ENCODE assay signal across 11 cellular contexts in the genomic region with DNA sequence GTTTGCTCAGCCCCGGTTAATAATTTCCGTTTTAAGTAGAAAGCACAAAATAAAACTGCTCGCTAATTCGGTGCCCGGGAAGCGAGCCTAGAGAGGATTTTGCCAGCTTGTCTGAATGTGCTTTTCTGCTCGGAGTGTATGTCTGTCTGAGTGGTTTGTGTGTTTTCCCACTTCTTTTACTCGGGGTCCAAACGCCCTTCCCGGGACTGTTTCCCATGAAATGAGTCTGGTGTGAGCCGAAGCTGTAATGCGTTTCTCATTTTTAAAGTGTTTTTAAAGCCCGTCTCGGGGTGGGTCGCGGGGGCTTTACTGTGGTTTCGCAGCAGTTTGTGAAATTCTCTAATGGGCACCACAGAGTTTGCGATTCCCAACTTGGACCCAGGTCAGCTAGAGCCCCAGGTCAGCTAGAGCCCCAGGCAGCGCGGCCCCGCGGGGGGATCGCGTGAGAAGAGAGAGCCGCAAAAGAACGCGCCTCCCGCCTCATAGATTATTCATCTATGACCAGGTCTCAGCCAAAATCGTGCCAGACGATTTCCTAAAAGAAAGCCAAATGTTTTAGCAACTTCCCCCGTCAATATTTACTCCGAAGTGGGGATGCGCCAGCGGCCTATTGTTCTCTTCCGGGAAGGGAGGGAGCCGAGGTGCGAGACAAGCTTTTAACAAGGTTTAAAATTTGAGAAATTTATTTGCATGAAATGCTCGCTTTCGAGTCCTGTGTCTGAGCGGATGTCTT. TPM values are rescaled to one million over a fixed set of nuclear protein-coding genes. Genes with fewer than 3 reads are reported as not detected.
DNase-seq lines count a peak whose midpoint lies in the region; ATAC-seq and TF ChIP-seq lines count a peak whose summit lies in the region.
"Had no signal": no experiment of that assay in that cellular context is flagged by ENCODE, and none has a peak within 500 bp of the region (broad histone marks: within the 10 kb centered on the region; RNA-seq: fewer than 3 reads in every experiment).

No MANE protein-coding gene starts in this region.

- H3K27me3 ChIP-seq in HUES64 (ENCODE audit: insufficient read depth, low read length) = peaks cover 49% of the 10 kb centered on the region
- H3K27me3 ChIP-seq in naive thymus-derived CD4-positive, alpha-beta T cell (ENCODE audit: control insufficient read depth in 2 of 2, insufficient read depth in 2 of 2, low read length in 2 of 2) = peaks cover 30 to 65% of the 10 kb centered on the region in 2 donors
- H3K27me3 ChIP-seq in suprapubic skin = peaks cover 100% of the 10 kb centered on the region

- H3K36me3 ChIP-seq in HUES64 (ENCODE audit: insufficient read depth, low read length) = peaks cover 40% of the 10 kb centered on the region
- H3K36me3 ChIP-seq in naive thymus-derived CD4-positive, alpha-beta T cell (ENCODE audit: control insufficient read depth in 2 of 3, insufficient read depth in 3 of 3, low read length in 3 of 3) = no peaks in the 10 kb centered on the region
- H3K36me3 ChIP-seq in suprapubic skin = no peaks in the 10 kb centered on the region
- H3K36me3 ChIP-seq: neutrophil had no signal

- under 1% methylated on average over 40 of the region's 40 CpGs for WGBS in HUES64
- WGBS in suprapubic skin = 10% methylated on average over 40 of the region's 40 CpGs

- H3K9me3 ChIP-seq in HUES64 (ENCODE audit: insufficient read depth, low read depth, low read length) = no peaks in the 10 kb centered on the region
- peaks cover 0 to 24% (median 6%) of the 10 kb centered on the region in 3 experiments for H3K9me3 ChIP-seq in naive thymus-derived CD4-positive, alpha-beta T cell (ENCODE audit: control insufficient read depth in 2 of 3, low read length in 3 of 3)
- no peaks in the 10 kb centered on the region for H3K9me3 ChIP-seq in suprapubic skin
- H3K9me3 ChIP-seq: neutrophil had no signal

- TF ChIP-seq POLR2A in suprapubic skin (IDR thresholded peaks at IDR 0.05) = no peak

- CTCF ChIA-PET in naive thymus-derived CD4-positive, alpha-beta T cell (lab: Charles Lee) = interaction anchor here (0.6 to 1.1 kb wide), 2 partner anchors 13 to 386 kb away, joined by 3 to 4 read pairs; no protein-coding TSS in a partner anchor

- H3K36me3 Mint-ChIP-seq in naive thymus-derived CD4-positive, alpha-beta T cell = peaks cover 0 to 25% (median 3%) of the 10 kb centered on the region in 5 donors

- no peak for TF ChIP-seq CTCF in suprapubic skin (IDR thresholded peaks at IDR 0.05)

- no peak for TF ChIP-seq EP300 in suprapubic skin (IDR thresholded peaks at IDR 0.05)

- POLR2A ChIA-PET in naive thymus-derived CD4-positive, alpha-beta T cell (lab: Charles Lee) = interaction anchor here (1.2 to 4.1 kb wide), 3 partner anchors 9 to 13 kb away, joined by 3 to 19 read pairs (median 4); no protein-coding TSS in a partner anchor

- H3K4me1 ChIP-seq in HUES64 (ENCODE audit: insufficient read depth, low read length) (peaks cover 33% of the 10 kb centered on the region), suprapubic skin (peaks cover 55% of the 10 kb centered on the region)
- peaks cover 8 to 13% of the 10 kb centered on the region in 2 donors for H3K4me1 ChIP-seq in naive thymus-derived CD4-positive, alpha-beta T cell (ENCODE audit: control insufficient read depth in 2 of 2, insufficient read depth in 2 of 2, low read length in 2 of 2)

- H3K4me3 Mint-ChIP-seq in naive thymus-derived CD4-positive, alpha-beta T cell = peak overlapping the region in 9 of 10 donors; percentile 16 to 79 (median 66)

- H3K4me3 ChIP-seq in HUES64 (ENCODE audit: low read length) (peak overlapping the region; percentile 98), suprapubic skin (no peak overlapping the region)
- no peak overlapping the region for H3K4me3 ChIP-seq in naive thymus-derived CD4-positive, alpha-beta T cell (ENCODE audit: low read length)

- H3K27ac Mint-ChIP-seq in naive thymus-derived CD4-positive, alpha-beta T cell = peak overlapping the region; percentile 61 to 96 (median 86)

- H3K27me3 Mint-ChIP-seq in naive thymus-derived CD4-positive, alpha-beta T cell = peaks cover 43 to 68% (median 54%) of the 10 kb centered on the region in 5 donors

- DNase-seq in NCI-H2171 treated with DMSO at 0.1 percent for 48 hours (lab: John Stamatoyannopoulos, UW) (peak; percentile 50), NCI-H2171 (lab: John Stamatoyannopoulos, UW) (no peak), H4 (ENCODE audit: low spot score) (no peak), suprapubic skin (ENCODE audit: low spot score in 2 of 2) (no peak), dermis blood vessel endothelial cell (no peak)
- peak in 1 of 9 donors; percentile 29 for DNase-seq in naive thymus-derived CD4-positive, alpha-beta T cell

- peaks cover 0 to 56% (median 20%) of the 10 kb centered on the region in 11 donors for H3K9me3 Mint-ChIP-seq in naive thymus-derived CD4-positive, alpha-beta T cell

- intact Hi-C loops in naive thymus-derived CD4-positive, alpha-beta T cell (cut with micrococcal nuclease) = loop anchor here (1.0 to 5.0 kb wide), 4 partner anchors 10 to 486 kb away; no protein-coding TSS in a partner anchor

- H3K4me1 Mint-ChIP-seq in naive thymus-derived CD4-positive, alpha-beta T cell = peaks cover 0 to 33% (median 22%) of the 10 kb centered on the region in 7 donors

- peak overlapping the region; percentile 91 for H3K27ac ChIP-seq in HUES64 (ENCODE audit: low read depth, low read length)
- H3K27ac ChIP-seq in angular gyrus (ENCODE audit: low read depth, low read length) = peak overlapping the region; percentile 51
- H3K27ac ChIP-seq in naive thymus-derived CD4-positive, alpha-beta T cell (ENCODE audit: low read depth, low read length) = no peak overlapping the region
- H3K27ac ChIP-seq in suprapubic skin = no peak overlapping the region
- H3K27ac ChIP-seq: neutrophil had no signal

- H3K9ac ChIP-seq in HUES64 (ENCODE audit: low read depth, low read length) = peak overlapping the region; percentile 89

- no peak for ATAC-seq in naive thymus-derived CD4-positive, alpha-beta T cell
- ATAC-seq: Right ventricle myocardium inferior had no signal

RNA-seq across cellular contexts. Expression of gene ZIC2, which starts 2.0 kb away (rescaled TPM):
- 113 TPM for polyA plus RNA-seq in HUES64 (2013, experiment 1 of 2)
- polyA plus RNA-seq in HUES64 (2013, experiment 2 of 2) = 125 TPM
- under 1 TPM in 1 of 5 experiments, not detected in 4; 0.51 TPM for total RNA-seq in naive thymus-derived CD4-positive, alpha-beta T cell
- not detected for polyA plus RNA-seq in naive thymus-derived CD4-positive, alpha-beta T cell
- 0.27 and 0.56 TPM in 2 replicates for total RNA-seq in H4 (2014; rRNA removed; shearing (Covaris generic))
- total RNA-seq in suprapubic skin (not detected), dermis blood vessel endothelial cell (0.47 TPM in 1 of 2 replicates, not detected in the other)
- total RNA-seq: LHCN-M2, Right ventricle myocardium inferior had no signal

RNA-seq across cellular contexts. Expression of gene ZIC5, which starts 12.0 kb away (rescaled TPM):
- 25.6 TPM for polyA plus RNA-seq in HUES64 (2013, experiment 1 of 2)
- 25.2 TPM for polyA plus RNA-seq in HUES64 (2013, experiment 2 of 2)
- not detected for total RNA-seq in naive thymus-derived CD4-positive, alpha-beta T cell
- polyA plus RNA-seq in naive thymus-derived CD4-positive, alpha-beta T cell = not detected
- 0.12 and 0.58 TPM in 2 replicates for total RNA-seq in H4 (2014; rRNA removed; shearing (Covaris generic))
- total RNA-seq in suprapubic skin (not detected), dermis blood vessel endothelial cell (under 0.01 TPM in 2 replicates)
- total RNA-seq: LHCN-M2, Right ventricle myocardium inferior had no signal

Comparison
In these comparisons a context has a peak if more than half of its experiments do, and no peak if none do; other contexts are left out.
1. H3K27ac ChIP-seq: peak in HUES64 (single experiment) and angular gyrus (single experiment); none in naive thymus-derived CD4-positive, alpha-beta T cell (single experiment) and suprapubic skin (single experiment).